8 cellular contexts compared by ENCODE assay signal in genomic region chr18:77899972-77900754, GRCh38.
DNase-seq lines count a peak whose midpoint lies in the region; ATAC-seq and TF ChIP-seq lines count a peak whose summit lies in the region.

No MANE protein-coding gene starts in this region.

- no peak overlapping the region for H3K27ac Mint-ChIP-seq in neural progenitor cell

- no peaks in the 10 kb centered on the region for H3K27me3 Mint-ChIP-seq in neural progenitor cell (ENCODE audit: insufficient read depth, low read depth)

- H3K9me3 ChIP-seq in neural progenitor cell (ENCODE audit: low read depth) (no peaks in the 10 kb centered on the region), tibial artery (no peaks in the 10 kb centered on the region)

- H3K4me1 Mint-ChIP-seq in neural progenitor cell: peaks cover 6% of the 10 kb centered on the region

- ATAC-seq in Right ventricle myocardium inferior (peak; percentile 79), HG02973 (IDR thresholded peaks at IDR 0.05; ENCODE audit: unreplicated experiment) (peak; percentile 100)

- H3K27me3 ChIP-seq in neural progenitor cell (peaks cover 3% of the 10 kb centered on the region), tibial artery (peaks cover 0 to 14% of the 10 kb centered on the region in 2 donors)

- H3K4me3 Mint-ChIP-seq in neural progenitor cell: peak overlapping the region; percentile 79

- H3F3A ChIP-seq in neural progenitor cell (ENCODE audit: low read depth): no peaks in the 10 kb centered on the region

- H2AFZ ChIP-seq in neural progenitor cell (replicated peaks): peak overlapping the region; percentile 99

- H3K4me3 ChIP-seq in fibroblast of mammary gland (ENCODE audit: control insufficient read depth, low read depth, low read length): no peak overlapping the region
- peak overlapping the region; percentile 55 for H3K4me3 ChIP-seq in neural progenitor cell
- H3K4me3 ChIP-seq in tibial artery: no peak overlapping the region

- H3K27ac ChIP-seq in neural progenitor cell: no peak overlapping the region
- no peak overlapping the region for H3K27ac ChIP-seq in tibial artery

- H3K9ac ChIP-seq in neural progenitor cell: no peak overlapping the region

- DNase-seq in Right ventricle myocardium inferior (ENCODE audit: missing footprints): peak; percentile 66
- DNase-seq in cardiac septum (ENCODE audit: low spot score): no peak
- peak; percentile 46 for DNase-seq in NCI-H2196 treated with DMSO at 0.1 percent for 48 hours (lab: John Stamatoyannopoulos, UW; ENCODE audit: unreplicated experiment)
- DNase-seq in activated T-cell treated with anti-CD3 and anti-CD28 coated beads for 1 hour (ENCODE audit: low read depth): peak; percentile 35
- peak; percentile 19 for DNase-seq in fibroblast of mammary gland (ENCODE audit: low read depth)
- DNase-seq in neural progenitor cell (ENCODE audit: low spot score): peak; percentile 89
- DNase-seq in tibial artery: no peak

- intact Hi-C loops in Right ventricle myocardium inferior (cut with DNase I) (loop anchor here (10.0 kb wide), 2 partner anchors 1085 to 1345 kb away; no protein-coding TSS in a partner anchor), cardiac septum (cut with DNase I) (no loop called here), tibial artery (cut with DNase I; ENCODE audit: low total_unique reads) (no loop called here)

- H3K4me2 ChIP-seq in neural progenitor cell: peak overlapping the region; percentile 79

- H3K79me2 ChIP-seq in neural progenitor cell (ENCODE audit: low read depth): no peaks in the 10 kb centered on the region

- no peaks in the 10 kb centered on the region for H3K36me3 Mint-ChIP-seq in neural progenitor cell

- TF ChIP-seq CTCF in fibroblast of mammary gland (conservative IDR thresholded peaks at IDR 0.05; ENCODE audit: control insufficient read depth, insufficient read depth, low read depth, low read length): peak; percentile 44
- peak; percentile 69 for TF ChIP-seq CTCF in neural progenitor cell (IDR thresholded peaks at IDR 0.05)
- peak; percentile 47 to 65 for TF ChIP-seq CTCF in tibial artery (IDR thresholded peaks at IDR 0.05)

- H3K36me3 ChIP-seq in neural progenitor cell (no peaks in the 10 kb centered on the region), tibial artery (no peaks in the 10 kb centered on the region)

- no peaks in the 10 kb centered on the region for H3K9me3 Mint-ChIP-seq in neural progenitor cell

- H3K4me1 ChIP-seq in neural progenitor cell (no peaks in the 10 kb centered on the region), tibial artery (peaks cover 0 to 7% (median 3%) of the 10 kb centered on the region in 4 donors)

- H4K20me1 ChIP-seq in neural progenitor cell (ENCODE audit: low read depth): no peaks in the 10 kb centered on the region

Comparison
In these comparisons a context has a peak if more than half of its experiments do, and no peak if none do; other contexts are left out.
1. DNase-seq: peak in Right ventricle myocardium inferior (single experiment), NCI-H2196 treated with DMSO at 0.1 percent for 48 hours (single experiment), activated T-cell treated with anti-CD3 and anti-CD28 coated beads for 1 hour (single experiment), fibroblast of mammary gland (single experiment) and neural progenitor cell (single experiment); none in cardiac septum (single experiment) and tibial artery (0 of 2).
2. Peak in every context shown above with its lines, with median percentiles within 50 percentile points of each other: CTCF ChIP-seq.